In genomic region chr18:26546875-26547301, GRCh38 we compare ENCODE assay signal across 10 cellular contexts. TPM values are rescaled to one million over a fixed set of nuclear protein-coding genes. Genes with fewer than 3 reads are reported as not detected.
DNase-seq lines count a peak whose midpoint lies in the region; ATAC-seq and TF ChIP-seq lines count a peak whose summit lies in the region.
"Had no signal": no experiment of that assay in that cellular context is flagged by ENCODE, and none has a peak within 500 bp of the region (broad histone marks: within the 10 kb centered on the region; RNA-seq: fewer than 3 reads in every experiment).

No MANE protein-coding gene starts in this region.

- DNase-seq in T-helper 1 cell (no peak), brain microvascular endothelial cell (no peak), immature natural killer cell (no peak), spleen (peak; percentile 75), DMS79 treated with DMSO at 0.1 percent for 48 hours (lab: John Stamatoyannopoulos, UW) (no peak)
- DNase-seq: activated gamma-delta T cell treated with Interleukin-2 at 50 U/mL for 16 hours had no signal

- H3K36me3 Mint-ChIP-seq in T-helper 1 cell treated with Interleukin-12 subunit alpha and Interleukin-12 subunit beta and Interleukin-4 antibody, amounts not matched to agents 30 μg/mL and 1 μg/mL, for 36 hours (ENCODE audit: low read depth) = peaks cover 2% of the 10 kb centered on the region
- no peaks in the 10 kb centered on the region for H3K36me3 Mint-ChIP-seq in immature natural killer cell

- H3K36me3 ChIP-seq in brain microvascular endothelial cell (replicated peaks) (no peaks in the 10 kb centered on the region), spleen (no peaks in the 10 kb centered on the region)
- H3K36me3 ChIP-seq: left lung had no signal

- peaks cover 28% of the 10 kb centered on the region for H3K27me3 Mint-ChIP-seq in T-helper 1 cell treated with Interleukin-12 subunit alpha and Interleukin-12 subunit beta and Interleukin-4 antibody, amounts not matched to agents 30 μg/mL and 1 μg/mL, for 36 hours (ENCODE audit: low read depth)
- H3K27me3 Mint-ChIP-seq in immature natural killer cell (ENCODE audit: low read depth in 3 of 3) = peaks cover 7 to 15% (median 11%) of the 10 kb centered on the region in 3 donors

- no peak for TF ChIP-seq POLR2A in spleen (IDR thresholded peaks at IDR 0.05)

- intact Hi-C loops in spleen (cut with DNase I; ENCODE audit: low total_unique reads) = no loop called here

- H3K9me3 ChIP-seq in spleen = no peaks in the 10 kb centered on the region
- H3K9me3 ChIP-seq: left lung had no signal

- H3K4me3 ChIP-seq in brain microvascular endothelial cell (ENCODE audit: low read depth, low read length) (peak overlapping the region; percentile 71), spleen (peak overlapping the region in 4 of 8 donors; percentile 11 to 90 (median 72))

- peaks cover 14% of the 10 kb centered on the region for H3K27me3 ChIP-seq in brain microvascular endothelial cell (replicated peaks)
- H3K27me3 ChIP-seq in spleen (replicated peaks in 1 of 7) = peaks cover 6 to 51% (median 29%) of the 10 kb centered on the region in 7 donors

- peak overlapping the region; percentile 45 for H3K4me3 Mint-ChIP-seq in T-helper 1 cell treated with Interleukin-12 subunit alpha and Interleukin-12 subunit beta and Interleukin-4 antibody, amounts not matched to agents 30 μg/mL and 1 μg/mL, for 36 hours
- peak overlapping the region; percentile 79 to 90 (median 86) for H3K4me3 Mint-ChIP-seq in immature natural killer cell

- H3K4me1 Mint-ChIP-seq in T-helper 1 cell treated with Interleukin-12 subunit alpha and Interleukin-12 subunit beta and Interleukin-4 antibody, amounts not matched to agents 30 μg/mL and 1 μg/mL, for 36 hours (ENCODE audit: low read depth) = peaks cover 5% of the 10 kb centered on the region
- peaks cover 52 to 54% of the 10 kb centered on the region in 2 donors for H3K4me1 Mint-ChIP-seq in immature natural killer cell

- 70 to 89% (median 87%) methylated on average over 23 to 35 of the region's 35 CpGs for whole genome bisulfite sequencing in spleen, 5 donors

- peaks cover 17 to 83% (median 62%) of the 10 kb centered on the region in 6 donors for H3K4me1 ChIP-seq in spleen

- H3K27ac ChIP-seq in brain microvascular endothelial cell = no peak overlapping the region
- no peak overlapping the region for H3K27ac ChIP-seq in spleen
- H3K27ac ChIP-seq: left lung had no signal

- H3K27ac Mint-ChIP-seq in T-helper 1 cell treated with Interleukin-12 subunit alpha and Interleukin-12 subunit beta and Interleukin-4 antibody, amounts not matched to agents 30 μg/mL and 1 μg/mL, for 36 hours = no peak overlapping the region
- no peak overlapping the region for H3K27ac Mint-ChIP-seq in immature natural killer cell

- ATAC-seq in GM18511 (IDR thresholded peaks at IDR 0.05; ENCODE audit: unreplicated experiment) (no peak), HG02610 (IDR thresholded peaks at IDR 0.05; ENCODE audit: unreplicated experiment) (no peak)

- in situ Hi-C loops in brain microvascular endothelial cell (cut with HindIII; ENCODE audit: low pct_ligation_motif_present, low sequenced_read_pairs) = no loop called here

- TF ChIP-seq CTCF in brain microvascular endothelial cell (IDR thresholded peaks at IDR 0.05; ENCODE audit: low read depth, low read length, missing control alignments) (no peak), spleen (IDR thresholded peaks at IDR 0.05 in 8 of 11, conservative IDR thresholded peaks at IDR 0.05 in 3 of 11) (no peak)

- no peaks in the 10 kb centered on the region for H3K9me3 Mint-ChIP-seq in T-helper 1 cell treated with Interleukin-12 subunit alpha and Interleukin-12 subunit beta and Interleukin-4 antibody, amounts not matched to agents 30 μg/mL and 1 μg/mL, for 36 hours
- H3K9me3 Mint-ChIP-seq in immature natural killer cell = no peaks in the 10 kb centered on the region

RNA-seq across cellular contexts. Expression of gene KCTD1, which starts 1.5 kb away (rescaled TPM):
- polyA plus RNA-seq in immature natural killer cell (1 to 10 TPM in 1 of 3 donors, under 1 TPM in 1, not detected in 1; 0.76 to 1.0 TPM), spleen (1 to 10 TPM; 1.6 to 3.1 (median 2.4) TPM)
- 10 to 100 TPM in 3 of 7 donors, 1 to 10 TPM in 4; 4.5 to 11.8 (median 7.7) TPM for total RNA-seq in spleen
